ENCODE assay signal across 8 cellular contexts in the genomic region with DNA sequence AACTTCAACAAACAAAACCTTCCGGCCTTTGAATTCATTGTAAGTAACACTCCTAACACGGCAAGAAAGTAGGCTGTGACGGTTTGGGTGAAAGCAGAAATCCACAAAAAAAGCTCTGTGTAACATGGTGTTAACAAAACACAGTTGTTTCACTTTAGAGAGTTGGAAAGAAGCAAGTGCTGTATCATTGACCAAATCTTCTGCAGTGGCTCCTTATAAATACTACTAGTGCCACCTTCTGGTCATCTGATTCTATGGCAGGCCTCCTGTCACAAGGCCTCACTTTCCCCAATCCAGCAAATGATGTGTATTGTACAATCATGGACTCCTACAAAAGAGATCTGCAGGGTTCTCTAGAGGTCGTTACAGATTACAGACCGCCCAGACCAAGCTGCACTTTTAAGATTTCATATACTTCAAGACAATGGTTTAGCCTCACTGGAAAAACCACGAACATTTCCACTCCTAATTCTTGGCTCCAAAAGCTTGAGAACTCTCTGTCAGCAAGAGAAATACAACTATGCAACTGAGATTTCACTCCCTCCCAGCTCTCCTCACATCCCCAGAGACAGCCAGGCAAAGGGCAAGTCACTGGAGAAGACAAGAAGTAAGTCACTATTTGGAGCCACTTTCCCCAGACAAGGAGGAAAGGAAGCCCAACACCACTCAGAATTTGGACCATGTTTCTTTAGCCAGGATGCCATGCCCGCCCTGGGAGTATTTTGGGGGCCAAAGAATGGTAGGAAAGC.
DNase-seq lines count a peak whose midpoint lies in the region; ATAC-seq and TF ChIP-seq lines count a peak whose summit lies in the region.

No MANE protein-coding gene starts in this region.

- H3K4ac ChIP-seq in H9 (ENCODE audit: low read depth, low read length), result no peak overlapping the region

- H3K23ac ChIP-seq in H9 (ENCODE audit: insufficient read length, low read depth, low read length), result no peak overlapping the region

- H3K27ac ChIP-seq in A673 (ENCODE audit: low read depth, low read length, poor library complexity, severe bottlenecking) (no peak overlapping the region), H9 (ENCODE audit: insufficient read length, low read depth, low read length) (no peak overlapping the region), right lobe of liver (no peak overlapping the region), thoracic aorta (no peak overlapping the region)

- no peaks in the 10 kb centered on the region for H3K4me1 ChIP-seq in A673 (ENCODE audit: insufficient read depth, low read length, poor library complexity, severe bottlenecking)
- H3K4me1 ChIP-seq in H9 (ENCODE audit: insufficient read depth, low read length), result peaks cover 5% of the 10 kb centered on the region; the same call in 1 of the 2 replicates
- H3K4me1 ChIP-seq in right lobe of liver, result peaks cover 0 to 4% (median 0%) of the 10 kb centered on the region in 4 donors
- H3K4me1 ChIP-seq in thoracic aorta (ENCODE audit: control insufficient read depth in 1 of 2, low read depth in 2 of 2), result peaks cover 0 to 7% of the 10 kb centered on the region in 2 donors

- intact Hi-C loops in A673 (cut with micrococcal nuclease; ENCODE audit: unreplicated experiment) (loop anchor here (5.0 kb wide), 3 partner anchors 165 to 1715 kb away; no protein-coding TSS in a partner anchor), right lobe of liver (cut with DNase I) (no loop called here)

- H3K27ac Mint-ChIP-seq in H9, result peak overlapping the region in 1 of 3 experiments; percentile 36; a peak in 1 of 7 replicates

- H3K4me1 Mint-ChIP-seq in H9, result peaks cover 20 to 21% of the 10 kb centered on the region in 2 experiments

- H3K9me3 Mint-ChIP-seq in H9, result no peaks in the 10 kb centered on the region

- no peaks in the 10 kb centered on the region for H3K36me3 ChIP-seq in A673 (ENCODE audit: insufficient read depth, low read length, poor library complexity, severe bottlenecking)
- H3K36me3 ChIP-seq in right lobe of liver, result no peaks in the 10 kb centered on the region
- H3K36me3 ChIP-seq in thoracic aorta, result no peaks in the 10 kb centered on the region

- H3K27me3 ChIP-seq in A673 (replicated peaks; ENCODE audit: insufficient read depth, low read depth, low read length, poor library complexity) (no peaks in the 10 kb centered on the region), H9 (ENCODE audit: insufficient read depth, low read length) (no peaks in the 10 kb centered on the region), right lobe of liver (no peaks in the 10 kb centered on the region), thoracic aorta (replicated peaks; ENCODE audit: insufficient read depth) (no peaks in the 10 kb centered on the region)

- WGBS in H9 (ENCODE audit: extremely low coverage, insufficient read length, low lambda C conversion rate), result no CpG with 5 or more reads among the region's 7 CpGs
- WGBS in right lobe of liver (ENCODE audit: insufficient coverage, low coverage, low lambda C conversion rate, missing lambda C conversion rate), result 23% methylated on average over 7 of the region's 7 CpGs

- H3K4me3 Mint-ChIP-seq in H9, result no peak overlapping the region

- CTCF ChIA-PET in A673 (lab: Charles Lee), result no interaction called here

- H2AK5ac ChIP-seq in H9 (ENCODE audit: insufficient read length, low read length), result no peak overlapping the region

- H3K79me1 ChIP-seq in H9 (ENCODE audit: insufficient read depth, low read depth, low read length, poor library complexity, severe bottlenecking), result no peaks in the 10 kb centered on the region

- no peak overlapping the region for H2BK5ac ChIP-seq in H9 (ENCODE audit: insufficient read length, low read length)

- H2BK15ac ChIP-seq in H9 (ENCODE audit: low read depth, low read length), result no peak overlapping the region

- H4K5ac ChIP-seq in H9 (ENCODE audit: insufficient read length, low read depth, low read length), result no peak overlapping the region

- no peak overlapping the region for H4K8ac ChIP-seq in H9 (replicated peaks; ENCODE audit: insufficient read length, low read depth, low read length)

- H4K91ac ChIP-seq in H9 (ENCODE audit: insufficient read length, low read depth, low read length), result no peak overlapping the region

- H3K56ac ChIP-seq in H9 (ENCODE audit: insufficient read length, low read depth, low read length), result no peak overlapping the region

- no peak overlapping the region for H3K4me2 ChIP-seq in H9 (ENCODE audit: insufficient read depth, insufficient read length, low read length)

- no peaks in the 10 kb centered on the region for H4K20me1 ChIP-seq in H9 (ENCODE audit: control insufficient read depth, insufficient read depth, insufficient read length)

- DNase-seq in A673 (ENCODE audit: low spot score) (peak; percentile 78), GM04504 (ENCODE audit: low read depth) (peak; percentile 43), H9 (peak; percentile 37), Kasumi-1 (lab: John Stamatoyannopoulos, UW) (peak; percentile 90 to 94), RPMI8226 (peak; percentile 65), dedifferentiated amniotic fluid mesenchymal stem cell (ENCODE audit: extremely low spot score) (peak; percentile 87), right lobe of liver (peak in 1 of 3 donors; percentile 52), thoracic aorta (ENCODE audit: low spot score) (no peak)

- no peak overlapping the region for H2BK120ac ChIP-seq in H9 (ENCODE audit: low read depth, low read length, poor library complexity, severe bottlenecking)

- no peaks in the 10 kb centered on the region for H3K27me3 Mint-ChIP-seq in H9 (ENCODE audit: low read depth)

- H3K23me2 ChIP-seq in H9 (ENCODE audit: insufficient read length, low read depth, low read length, poor library complexity, severe bottlenecking), result no peaks in the 10 kb centered on the region

- no peak overlapping the region for H2BK20ac ChIP-seq in H9 (ENCODE audit: low read depth, low read length, poor library complexity, severe bottlenecking)

- H3K36me3 Mint-ChIP-seq in H9 (ENCODE audit: insufficient read depth in 1 of 3, low read depth in 3 of 3), result no peaks in the 10 kb centered on the region

- H3K79me2 ChIP-seq in H9 (ENCODE audit: insufficient read depth, low read length), result no peaks in the 10 kb centered on the region

- no peak overlapping the region for H3T11ph ChIP-seq in H9 (ENCODE audit: low read length)

- no peak overlapping the region for H3K4me3 ChIP-seq in A673 (ENCODE audit: low read depth, low read length, poor library complexity, severe bottlenecking)
- H3K4me3 ChIP-seq in right lobe of liver, result peak overlapping the region; percentile 3 to 31 (median 29)
- peak overlapping the region; percentile 50 for H3K4me3 ChIP-seq in thoracic aorta

- H3K18ac ChIP-seq in H9 (ENCODE audit: insufficient read length, low read depth, low read length), result no peak overlapping the region

- POLR2A ChIA-PET in A673 (lab: Charles Lee; ENCODE audit: low non-redundant PET), result no interaction called here

- ATAC-seq in right lobe of liver (peak; percentile 98 to 99 (median 99)), thoracic aorta (ENCODE audit: insufficient number of reproducible peaks, low FRiP score, low read depth) (peak; percentile 40)

- no peak for TF ChIP-seq POLR2A in right lobe of liver (IDR thresholded peaks at IDR 0.05)

- no peak overlapping the region for H3K14ac ChIP-seq in H9 (ENCODE audit: insufficient read depth, low read length)

- no TSS peak for BruUV-seq in A673 (replicated peaks; lab: Mats Ljungman, UMichigan)

- TF ChIP-seq CTCF in A673 (conservative IDR thresholded peaks at IDR 0.05; ENCODE audit: low read depth, low read length) (peak; percentile 84), H9 (conservative IDR thresholded peaks at IDR 0.05) (peak; percentile 88), right lobe of liver (IDR thresholded peaks at IDR 0.05) (peak; percentile 75 to 88 (median 84)), thoracic aorta (IDR thresholded peaks at IDR 0.05) (peak; percentile 68)

- no peak overlapping the region for H2BK12ac ChIP-seq in H9 (ENCODE audit: insufficient read length, low read depth, low read length)

- H2AFZ ChIP-seq in H9 (ENCODE audit: low read length), result no peak overlapping the region

- no peak overlapping the region for H3K9ac ChIP-seq in H9 (ENCODE audit: extremely low read depth, insufficient read length, low read length)

- H3K9me3 ChIP-seq in A673 (ENCODE audit: low read depth, low read length, poor library complexity, severe bottlenecking) (no peaks in the 10 kb centered on the region), H9 (ENCODE audit: control insufficient read depth, low read depth, low read length) (no peaks in the 10 kb centered on the region), right lobe of liver (no peaks in the 10 kb centered on the region), thoracic aorta (no peaks in the 10 kb centered on the region)
